Comparison of ENCODE assay signal across 19 cellular contexts in genomic region chr1:94314222-94314858, GRCh38.
"Had no signal": no experiment of that assay in that cellular context is flagged by ENCODE, and none has a peak within 500 bp of the region (broad histone marks: within the 10 kb centered on the region; RNA-seq: fewer than 3 reads in every experiment).

No MANE protein-coding gene starts in this region.

- H3K36me3 Mint-ChIP-seq: mesothelial cell of epicardium, neural progenitor cell had no signal

- H3K4me3 ChIP-seq: adrenal gland, colonic mucosa, lower lobe of right lung, neural progenitor cell, skin epidermis, upper lobe of left lung had no signal

- H3K27ac ChIP-seq: adrenal gland, colonic mucosa, lower lobe of right lung, neural progenitor cell, parathyroid adenoma, upper lobe of left lung had no signal

- H3K4me3 Mint-ChIP-seq: activated CD4-positive, alpha-beta memory T cell treated with anti-CD3 and anti-CD28 coated beads, Interleukin-2, amount 10 ng/mL, durations not matched to agents 7 days and 5 days; activated CD4-positive, alpha-beta T cell treated with anti-CD3 and anti-CD28 coated beads for 36 hours; activated T-cell treated with anti-CD3 and anti-CD28 coated beads, Interleukin-2, amount 50 U/mL, for 4 hours; mesothelial cell of epicardium; neural progenitor cell; T-helper 17 cell had no signal

- ATAC-seq: activated CD4-positive, alpha-beta T cell treated with anti-CD3 and anti-CD28 coated beads for 36 hours; activated T-cell treated with anti-CD3 and anti-CD28 coated beads, Interleukin-2, amount 50 U/mL, for 4 hours; lower lobe of right lung; stimulated activated naive CD8-positive, alpha-beta T cell treated with anti-CD3 and anti-CD28 coated beads, Interleukin-15, Interleukin-2, amounts not matched to agents 100 U/mL and 50 U/mL, for 24 hours; T-helper 17 cell had no signal

- H3K4me1 ChIP-seq: adrenal gland, colonic mucosa, lower lobe of right lung, parathyroid adenoma had no signal

- H3K9me3 Mint-ChIP-seq: activated CD4-positive, alpha-beta memory T cell treated with anti-CD3 and anti-CD28 coated beads, Interleukin-2, amount 10 ng/mL, durations not matched to agents 7 days and 5 days; activated T-cell treated with anti-CD3 and anti-CD28 coated beads, Interleukin-2, amount 50 U/mL, for 4 hours; mesothelial cell of epicardium; neural progenitor cell had no signal

- H3K36me3 ChIP-seq: adrenal gland, colonic mucosa, lower lobe of right lung, neural progenitor cell, upper lobe of left lung had no signal

- H3K9me3 ChIP-seq: adrenal gland, colonic mucosa, lower lobe of right lung, upper lobe of left lung had no signal

- H3K27me3 Mint-ChIP-seq: activated CD4-positive, alpha-beta T cell treated with anti-CD3 and anti-CD28 coated beads for 36 hours had no signal

- H3K27ac Mint-ChIP-seq: activated CD4-positive, alpha-beta memory T cell treated with anti-CD3 and anti-CD28 coated beads, Interleukin-2, amount 10 ng/mL, durations not matched to agents 7 days and 5 days; activated CD4-positive, alpha-beta T cell treated with anti-CD3 and anti-CD28 coated beads for 36 hours; mesothelial cell of epicardium; neural progenitor cell; T-helper 17 cell had no signal

- H3K27me3 ChIP-seq: adrenal gland, colonic mucosa, neural progenitor cell, upper lobe of left lung had no signal

- H3K4me1 Mint-ChIP-seq: activated CD4-positive, alpha-beta memory T cell treated with anti-CD3 and anti-CD28 coated beads, Interleukin-2, amount 10 ng/mL, durations not matched to agents 7 days and 5 days; activated CD4-positive, alpha-beta T cell treated with anti-CD3 and anti-CD28 coated beads for 36 hours; T-helper 17 cell had no signal

- DNase-seq: activated CD4-positive, alpha-beta memory T cell treated with anti-CD3 and anti-CD28 coated beads, Interleukin-2, amount 10 ng/mL, durations not matched to agents 7 days and 5 days; activated CD4-positive, alpha-beta T cell treated with anti-CD3 and anti-CD28 coated beads for 36 hours; activated effector memory CD4-positive, alpha-beta T cell treated with Interleukin-2 at 50 U/mL for 16 hours; activated naive CD4-positive, alpha-beta T cell treated with anti-CD3 and anti-CD28 coated beads, Interleukin-2, amount 50 U/mL, for 16 hours; activated T-cell treated with anti-CD3 and anti-CD28 coated beads, Interleukin-2, amount 50 U/mL, for 4 hours; adrenal gland; caudate nucleus; colonic mucosa; foreskin fibroblast; hypothalamus; lower lobe of right lung; stimulated activated CD4-positive, alpha-beta T cell treated with anti-CD3 and anti-CD28 coated beads, Interleukin-4, amount 100 ng/mL, for 24 hours; stimulated activated naive CD8-positive, alpha-beta T cell treated with anti-CD3 and anti-CD28 coated beads, Interleukin-15, Interleukin-2, amounts not matched to agents 100 U/mL and 50 U/mL, for 24 hours; T-helper 17 cell; upper lobe of left lung had no signal
